In the genomic region with DNA sequence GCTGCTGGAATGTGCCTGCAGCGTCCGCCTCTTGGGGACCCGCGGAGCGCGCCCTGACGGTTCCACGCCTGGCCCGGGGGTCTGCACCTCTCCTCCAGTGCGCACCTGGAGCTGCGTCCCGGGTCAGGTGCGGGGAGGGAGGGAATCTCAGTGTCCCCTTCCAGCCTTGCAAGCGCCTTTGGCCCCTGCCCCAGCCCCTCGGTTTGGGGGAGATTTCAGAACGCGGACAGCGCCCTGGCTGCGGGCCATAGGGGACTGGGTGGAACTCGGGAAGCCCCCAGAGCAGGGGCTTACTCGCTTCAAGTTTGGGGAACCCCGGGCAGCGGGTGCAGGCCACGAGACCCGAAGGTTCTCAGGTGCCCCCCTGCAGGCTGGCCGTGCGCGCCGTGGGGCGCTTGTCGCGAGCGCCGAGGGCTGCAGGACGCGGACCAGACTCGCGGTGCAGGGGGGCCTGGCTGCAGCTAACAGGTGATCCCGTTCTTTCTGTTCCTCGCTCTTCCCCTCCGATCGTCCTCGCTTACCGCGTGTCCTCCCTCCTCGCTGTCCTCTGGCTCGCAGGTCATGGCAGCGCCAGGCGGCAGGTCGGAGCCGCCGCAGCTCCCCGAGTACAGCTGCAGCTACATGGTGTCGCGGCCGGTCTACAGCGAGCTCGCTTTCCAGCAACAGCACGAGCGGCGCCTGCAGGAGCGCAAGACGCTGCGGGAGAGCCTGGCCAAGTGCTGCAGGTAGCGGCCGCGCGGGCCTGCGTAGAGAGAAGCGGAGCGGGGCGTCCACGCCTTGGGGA, we compare ENCODE assay signal across 8 cellular contexts. TPM values are rescaled to one million over a fixed set of nuclear protein-coding genes. Genes with fewer than 3 reads are reported as not detected.
DNase-seq lines count a peak whose midpoint lies in the region; ATAC-seq and TF ChIP-seq lines count a peak whose summit lies in the region.

No MANE protein-coding gene starts in this region.

- POLR2A ChIA-PET in GM10248 (lab: Yijun Ruan, JAX), result no interaction called here
- POLR2A ChIA-PET in PC-9 (lab: Charles Lee; ENCODE audit: unreplicated experiment), result no interaction called here
- POLR2A ChIA-PET in activated naive CD8-positive, alpha-beta T cell treated with anti-CD3 and anti-CD28 coated beads, Interleukin-2, amount 10 ng/mL, durations not matched to agents 7 days and 5 days (lab: Charles Lee), result interaction anchor here (0.6 to 2.5 kb wide), 6 partner anchors 46 to 492 kb away, joined by 3 to 11 read pairs (median 4); a partner anchor contains a TSS

- H3K4me3 Mint-ChIP-seq in activated naive CD8-positive, alpha-beta T cell treated with anti-CD3 and anti-CD28 coated beads, Interleukin-2, amount 10 ng/mL, durations not matched to agents 7 days and 5 days, result peak overlapping the region; percentile 95

- H3F3A ChIP-seq in PC-9 (ENCODE audit: insufficient read depth, low read depth), result no peaks in the 10 kb centered on the region

- no peaks in the 10 kb centered on the region for H3K79me2 ChIP-seq in PC-9 (ENCODE audit: low read depth)

- peak; percentile 44 for DNase-seq in GM10248 (ENCODE audit: extremely low spot score)
- peak; percentile 40 to 69 for DNase-seq in PC-9
- peak; percentile 72 for DNase-seq in activated naive CD8-positive, alpha-beta T cell treated with anti-CD3 and anti-CD28 coated beads, Interleukin-2, amount 10 ng/mL, durations not matched to agents 7 days and 5 days
- DNase-seq in right atrium auricular region (ENCODE audit: low spot score), result no peak
- DNase-seq in retinal pigment epithelial cell (ENCODE audit: low read depth), result no peak

- ATAC-seq in HG02885 (IDR thresholded peaks at IDR 0.05; ENCODE audit: poor library complexity, unreplicated experiment) (peak; percentile 64), GM21515 (IDR thresholded peaks at IDR 0.05; ENCODE audit: unreplicated experiment) (no peak), HG03457 (IDR thresholded peaks at IDR 0.05; ENCODE audit: unreplicated experiment) (no peak)
- ATAC-seq in activated naive CD8-positive, alpha-beta T cell treated with anti-CD3 and anti-CD28 coated beads, Interleukin-2, amount 10 ng/mL, durations not matched to agents 7 days and 5 days (ENCODE audit: low read depth), result peak; percentile 65

- no peaks in the 10 kb centered on the region; the same call in 1 of the 2 replicates for H3K9me2 ChIP-seq in PC-9 (ENCODE audit: insufficient read depth)

- peak overlapping the region; percentile 58 for H3K4me3 ChIP-seq in PC-9
- peak overlapping the region; percentile 24 to 54 for H3K4me3 ChIP-seq in right atrium auricular region
- H3K4me3 ChIP-seq in retinal pigment epithelial cell (ENCODE audit: low read length), result peak overlapping the region; percentile 52

- H3K27me3 Mint-ChIP-seq in activated naive CD8-positive, alpha-beta T cell treated with anti-CD3 and anti-CD28 coated beads, Interleukin-2, amount 10 ng/mL, durations not matched to agents 7 days and 5 days, result peaks cover 10% of the 10 kb centered on the region

- H3K4me1 Mint-ChIP-seq in activated naive CD8-positive, alpha-beta T cell treated with anti-CD3 and anti-CD28 coated beads, Interleukin-2, amount 10 ng/mL, durations not matched to agents 7 days and 5 days, result peaks cover 27% of the 10 kb centered on the region

- peak overlapping the region; percentile 83 for H3K27ac Mint-ChIP-seq in activated naive CD8-positive, alpha-beta T cell treated with anti-CD3 and anti-CD28 coated beads, Interleukin-2, amount 10 ng/mL, durations not matched to agents 7 days and 5 days

- peak overlapping the region; percentile 89 for H2AFZ ChIP-seq in PC-9

- H3K36me3 Mint-ChIP-seq in activated naive CD8-positive, alpha-beta T cell treated with anti-CD3 and anti-CD28 coated beads, Interleukin-2, amount 10 ng/mL, durations not matched to agents 7 days and 5 days, result no peaks in the 10 kb centered on the region

- no peaks in the 10 kb centered on the region for H3K9me3 Mint-ChIP-seq in activated naive CD8-positive, alpha-beta T cell treated with anti-CD3 and anti-CD28 coated beads, Interleukin-2, amount 10 ng/mL, durations not matched to agents 7 days and 5 days

- H3K9me3 ChIP-seq in PC-9 (ENCODE audit: insufficient read depth, low read depth) (no peaks in the 10 kb centered on the region), right atrium auricular region (no peaks in the 10 kb centered on the region)

- no peaks in the 10 kb centered on the region for H3K36me3 ChIP-seq in PC-9 (ENCODE audit: low read depth)
- no peaks in the 10 kb centered on the region for H3K36me3 ChIP-seq in right atrium auricular region

- intact Hi-C loops in PC-9 (cut with micrococcal nuclease; ENCODE audit: unreplicated experiment), result loop anchor here (5.0 kb wide), 2 partner anchors 79 to 99 kb away; a partner anchor contains a TSS

- CTCF ChIA-PET in GM10248 (lab: Yijun Ruan, JAX), result no interaction called here
- CTCF ChIA-PET in PC-9 (lab: Charles Lee), result interaction anchor here (0.6 to 0.8 kb wide), 3 partner anchors 64 to 198 kb away, joined by 3 read pairs; no protein-coding TSS in a partner anchor

- TF ChIP-seq CTCF in GM10248 (IDR thresholded peaks at IDR 0.05; ENCODE audit: control extremely low read depth, extremely low read depth, low read depth, missing control alignments) (peak; percentile 16), PC-9 (conservative IDR thresholded peaks at IDR 0.05) (no peak), right atrium auricular region (IDR thresholded peaks at IDR 0.05) (no peak), retinal pigment epithelial cell (conservative IDR thresholded peaks at IDR 0.05; ENCODE audit: low read depth, low read length) (peak; percentile 13)

- H3K4me1 ChIP-seq in PC-9 (replicated peaks; ENCODE audit: insufficient read depth) (peaks cover 4% of the 10 kb centered on the region; the same call in 1 of the 2 replicates), right atrium auricular region (peaks cover 0 to 19% of the 10 kb centered on the region in 2 donors)

- H3K27me3 ChIP-seq in PC-9 (ENCODE audit: insufficient read depth, low read depth), result no peaks in the 10 kb centered on the region
- H3K27me3 ChIP-seq in right atrium auricular region, result peaks cover 3 to 8% of the 10 kb centered on the region in 2 donors

- no TSS peak for BruUV-seq in PC-9 (replicated peaks; lab: Mats Ljungman, UMichigan)

- no peaks in the 10 kb centered on the region; the same call in 1 of the 2 replicates for H4K20me1 ChIP-seq in PC-9 (ENCODE audit: insufficient read depth)

- H3K27ac ChIP-seq in PC-9 (no peak overlapping the region), right atrium auricular region (no peak overlapping the region)

- H3K4me2 ChIP-seq in PC-9, result peak overlapping the region; percentile 79

RNA-seq across cellular contexts. Expression of a gene that starts 0.6 kb away (rescaled TPM):
- total RNA-seq in PC-9 (2021), result 0.80 and 1.7 TPM in 2 replicates
- total RNA-seq in activated naive CD8-positive, alpha-beta T cell treated with anti-CD3 and anti-CD28 coated beads, Interleukin-2, amount 10 ng/mL, durations not matched to agents 7 days and 5 days, result under 1 TPM; 0.17 to 0.97 TPM
- total RNA-seq in right atrium auricular region, result under 1 TPM; 0.30 to 0.51 TPM

Comparison
In these comparisons a context has a peak if more than half of its experiments do, and no peak if none do; other contexts are left out.
1. DNase-seq: peak in GM10248 (single experiment), PC-9 (2 of 2) and activated naive CD8-positive, alpha-beta T cell treated with anti-CD3 and anti-CD28 coated beads, Interleukin-2, amount 10 ng/mL, durations not matched to agents 7 days and 5 days (single experiment); none in right atrium auricular region (single experiment) and retinal pigment epithelial cell (single experiment).
2. CTCF ChIP-seq: peak in GM10248 (single experiment) and retinal pigment epithelial cell (single experiment); none in PC-9 (single experiment) and right atrium auricular region (0 of 2).
3. ATAC-seq: peak in HG02885 (single experiment) and activated naive CD8-positive, alpha-beta T cell treated with anti-CD3 and anti-CD28 coated beads, Interleukin-2, amount 10 ng/mL, durations not matched to agents 7 days and 5 days (single experiment); none in GM21515 (single experiment) and HG03457 (single experiment).
4. Peak in every context shown above with its lines, with median percentiles within 50 percentile points of each other: H3K4me3 ChIP-seq.